Comparison of ENCODE assay signal across 23 cellular contexts in the genomic region with DNA sequence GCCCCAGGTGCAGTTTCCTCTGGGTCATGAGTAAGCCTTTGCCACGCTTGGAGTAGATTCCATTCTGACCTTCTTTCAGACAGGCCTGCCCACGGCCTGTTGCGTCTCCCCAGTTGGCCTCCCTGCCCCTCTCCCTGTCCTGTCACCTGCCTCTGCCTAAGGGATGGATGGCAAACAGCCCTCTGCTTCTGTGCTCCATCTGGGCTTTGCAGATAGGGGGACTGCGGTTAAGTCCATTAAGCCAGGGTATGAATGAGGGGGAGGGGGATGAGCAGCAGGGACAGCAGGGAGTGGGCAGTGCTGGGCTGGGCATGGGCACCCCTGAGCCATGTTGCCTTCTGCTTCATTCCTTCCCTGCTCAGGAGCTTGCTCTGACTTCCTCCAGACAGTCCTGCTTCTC. TPM values are rescaled to one million over a fixed set of nuclear protein-coding genes. Genes with fewer than 3 reads are reported as not detected.
"Had no signal": no experiment of that assay in that cellular context is flagged by ENCODE, and none has a peak within 500 bp of the region (broad histone marks: within the 10 kb centered on the region; RNA-seq: fewer than 3 reads in every experiment).

No MANE protein-coding gene starts in this region.

- H3K36me3 Mint-ChIP-seq: activated naive CD8-positive, alpha-beta T cell treated with anti-CD3 and anti-CD28 coated beads for 36 hours; stimulated activated effector memory CD8-positive, alpha-beta T cell treated with anti-CD3 and anti-CD28 coated beads, Interleukin-12 subunit alpha, Interleukin-12 subunit beta, amount 100 ng/mL, for 72 hours had no signal

- H3K27me3 Mint-ChIP-seq: activated naive CD8-positive, alpha-beta T cell treated with anti-CD3 and anti-CD28 coated beads for 36 hours; stimulated activated naive CD8-positive, alpha-beta T cell treated with anti-CD3 and anti-CD28 coated beads, Interleukin-15, amount 100 ng/mL, for 72 hours had no signal

- H3K4me1 ChIP-seq: gastrocnemius medialis, tibial artery had no signal

- H3K27ac Mint-ChIP-seq: activated naive CD8-positive, alpha-beta T cell treated with anti-CD3 and anti-CD28 coated beads for 36 hours; activated T-helper 2 cell treated with anti-CD3 and anti-CD28 coated beads, Interferon-gamma antibody, Interleukin-2, Interleukin-4, amounts not matched to agents 10 μg/mL and 5 μg/mL and 100 μg/mL, durations not matched to agents 14 hours and 24 hours and 36 hours; effector memory CD8-positive, alpha-beta T cell; progenitor cell of endocrine pancreas; stimulated activated effector memory CD8-positive, alpha-beta T cell treated with anti-CD3 and anti-CD28 coated beads, Interleukin-12 subunit alpha, Interleukin-12 subunit beta, amount 100 ng/mL, for 72 hours had no signal

- DNase-seq: activated CD4-positive, alpha-beta T cell treated with anti-CD3 and anti-CD28 coated beads for 4 hours; activated CD4-positive, alpha-beta T cell treated with anti-CD3 and anti-CD28 coated beads, Interleukin-2, amount 50 U/mL, for 48 hours; activated CD4-positive, CD25-positive, alpha-beta regulatory T cell; activated CD8-positive, alpha-beta memory T cell treated with anti-CD3 and anti-CD28 coated beads, Interleukin-2, amount 50 U/mL, for 48 hours; activated naive CD4-positive, alpha-beta T cell treated with Interleukin-2 at 50 U/mL for 16 hours; activated naive CD8-positive, alpha-beta T cell treated with anti-CD3 and anti-CD28 coated beads for 36 hours; activated T-cell treated with anti-CD3 and anti-CD28 coated beads, Interleukin-2, amount 50 U/mL, for 4 hours; central memory CD4-positive, alpha-beta T cell; effector memory CD8-positive, alpha-beta T cell; gastrocnemius medialis; heart left ventricle; left ventricle myocardium superior; stimulated activated naive CD8-positive, alpha-beta T cell treated with anti-CD3 and anti-CD28 coated beads, Interleukin-15, amount 100 ng/mL, for 72 hours; T-helper 9 cell had no signal

- H3K9me3 ChIP-seq: gastrocnemius medialis, heart left ventricle, mucosa of descending colon, tibial artery had no signal

- H3K4me3 ChIP-seq: dorsolateral prefrontal cortex, gastrocnemius medialis, heart left ventricle, mucosa of descending colon, tibial artery had no signal

- H3K27me3 ChIP-seq: dorsolateral prefrontal cortex, gastrocnemius medialis, heart left ventricle, tibial artery had no signal

- H3K9me3 Mint-ChIP-seq: activated naive CD8-positive, alpha-beta T cell treated with anti-CD3 and anti-CD28 coated beads for 36 hours; activated T-cell treated with anti-CD3 and anti-CD28 coated beads, Interleukin-2, amount 50 U/mL, for 4 hours; activated T-helper 2 cell treated with anti-CD3 and anti-CD28 coated beads, Interferon-gamma antibody, Interleukin-2, Interleukin-4, amounts not matched to agents 10 μg/mL and 5 μg/mL and 100 μg/mL, durations not matched to agents 14 hours and 24 hours and 36 hours; effector memory CD8-positive, alpha-beta T cell; stimulated activated effector memory CD8-positive, alpha-beta T cell treated with anti-CD3 and anti-CD28 coated beads, Interleukin-12 subunit alpha, Interleukin-12 subunit beta, amount 100 ng/mL, for 72 hours; stimulated activated naive CD8-positive, alpha-beta T cell treated with anti-CD3 and anti-CD28 coated beads, Interleukin-15, amount 100 ng/mL, for 72 hours had no signal

- H3K27ac ChIP-seq: dorsolateral prefrontal cortex, gastrocnemius medialis, tibial artery had no signal

- H3K4me3 Mint-ChIP-seq: activated naive CD8-positive, alpha-beta T cell treated with anti-CD3 and anti-CD28 coated beads for 36 hours; activated T-cell treated with anti-CD3 and anti-CD28 coated beads, Interleukin-2, amount 50 U/mL, for 4 hours; effector memory CD8-positive, alpha-beta T cell; neural crest cell; stimulated activated effector memory CD8-positive, alpha-beta T cell treated with anti-CD3 and anti-CD28 coated beads, Interleukin-12 subunit alpha, Interleukin-12 subunit beta, amount 100 ng/mL, for 72 hours; stimulated activated naive CD8-positive, alpha-beta T cell treated with anti-CD3 and anti-CD28 coated beads, Interleukin-15, amount 100 ng/mL, for 72 hours had no signal

- ATAC-seq: activated T-cell treated with anti-CD3 and anti-CD28 coated beads, Interleukin-2, amount 50 U/mL, for 4 hours; effector memory CD8-positive, alpha-beta T cell; esophagus mucosa; gastrocnemius medialis; heart left ventricle; left ventricle myocardium superior; mucosa of descending colon; stimulated activated effector memory CD8-positive, alpha-beta T cell treated with anti-CD3 and anti-CD28 coated beads, Interleukin-12 subunit alpha, Interleukin-12 subunit beta, amount 100 ng/mL, for 72 hours; stimulated activated naive CD8-positive, alpha-beta T cell treated with anti-CD3 and anti-CD28 coated beads, Interleukin-15, amount 100 ng/mL, for 72 hours had no signal

- H3K36me3 ChIP-seq: gastrocnemius medialis had no signal

- H3K4me1 Mint-ChIP-seq: activated naive CD8-positive, alpha-beta T cell treated with anti-CD3 and anti-CD28 coated beads for 36 hours had no signal

RNA-seq across cellular contexts. Expression of gene B3GNT7, which starts 37.6 kb away (rescaled TPM):
- total RNA-seq: T-helper 1 cell treated with Interleukin-12 subunit alpha and Interleukin-12 subunit beta and Interleukin-4 antibody, amounts not matched to agents 30 ng/mL and 1 ng/mL, for 36 hours had no signal
